Comparison of ENCODE assay signal across 2 cellular contexts in genomic region chrX:103104370-103104769, GRCh38. TPM values are rescaled to one million over a fixed set of nuclear protein-coding genes. Genes with fewer than 3 reads are reported as not detected.
"Had no signal": no experiment of that assay in that cellular context is flagged by ENCODE, and none has a peak within 500 bp of the region (broad histone marks: within the 10 kb centered on the region; RNA-seq: fewer than 3 reads in every experiment).

No MANE protein-coding gene starts in this region.

RNA-seq across cellular contexts. Expression of gene NXF3, which starts 11.4 kb away (rescaled TPM):
- total RNA-seq: G401, GM12878 had no signal

RNA-seq across cellular contexts. Expression of gene BEX1, which starts 40.4 kb away (rescaled TPM):
- total RNA-seq: GM12878 had no signal
